Comparison of ENCODE assay signal across 1 cellular context in the genomic region with DNA sequence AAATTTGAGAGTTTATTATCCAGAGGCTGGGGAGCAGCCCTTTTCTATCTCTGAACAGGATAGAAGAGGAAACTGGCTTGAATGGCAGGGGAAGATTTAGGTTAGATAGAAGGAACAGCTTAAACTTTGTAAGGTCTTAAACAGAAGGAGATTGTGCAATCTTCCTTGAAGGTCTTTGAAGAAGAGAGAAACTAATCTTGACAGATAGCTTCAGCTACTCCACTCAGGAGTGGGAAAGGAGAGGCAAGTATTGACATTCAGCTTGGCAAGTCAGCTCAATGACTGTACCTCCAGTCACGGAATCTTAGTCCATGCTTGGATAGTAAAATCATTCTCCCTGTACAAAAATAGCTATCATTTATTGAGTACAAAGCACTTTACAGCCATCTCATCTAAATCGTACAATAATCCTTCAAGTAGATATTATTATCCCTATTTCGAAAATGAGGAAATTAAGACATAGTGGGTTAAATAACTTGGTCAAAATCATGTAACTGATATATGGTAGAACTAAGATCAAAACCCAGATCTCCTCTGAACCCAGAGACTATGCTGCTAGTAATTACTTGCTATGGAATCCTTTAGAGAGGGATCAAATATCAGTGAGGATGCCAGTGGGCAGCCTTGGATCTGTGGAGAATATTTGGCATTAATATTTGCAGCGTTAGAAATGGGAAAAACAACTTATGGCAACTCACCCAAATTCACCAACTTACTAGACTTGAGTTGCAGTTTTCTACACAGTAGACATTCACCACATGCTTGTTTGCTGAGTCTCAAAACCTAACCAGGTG.
TF ChIP-seq lines count a peak whose summit lies in the region.

No MANE protein-coding gene starts in this region.

TF ChIP-seq in H1, 55 proteins besides CTCF, POLR2A, EP300 and RAD21:
- TF ChIP-seq BCL11A (IDR thresholded peaks at IDR 0.05; ENCODE audit: low read depth in 2 of 2, low read length in 2 of 2): no peak
- TF ChIP-seq CEBPB (IDR thresholded peaks at IDR 0.05; ENCODE audit: low read depth, low read length): peak; percentile 24; the same call in 1 of the 2 replicates
TF ChIP-seq in H1: peak in this region for 1.
